ENCODE assay signal across 23 cellular contexts in the genomic region with DNA sequence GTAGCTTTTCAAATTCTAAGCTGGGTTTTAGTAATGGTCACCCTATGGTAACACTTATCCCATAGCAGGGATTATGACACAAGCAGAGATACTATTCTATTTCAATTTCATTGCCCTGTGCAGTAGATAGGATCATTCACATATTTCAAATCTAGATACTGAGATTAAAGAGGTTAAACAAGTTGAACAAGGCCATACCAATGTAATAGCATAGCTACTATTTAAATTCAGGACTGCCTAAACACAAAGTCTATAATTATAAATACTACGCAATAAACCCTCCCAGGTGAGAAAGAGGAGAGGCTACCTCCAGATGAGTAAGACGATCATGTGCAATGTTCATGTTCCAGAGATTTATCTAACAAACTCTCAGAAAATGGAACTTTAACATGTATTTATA. TPM values are rescaled to one million over a fixed set of nuclear protein-coding genes. Genes with fewer than 3 reads are reported as not detected.
A peak's percentile ranks its signal among the peaks of the same experiment; 100 is the strongest.
DNase-seq lines count a peak whose midpoint lies in the region; ATAC-seq and TF ChIP-seq lines count a peak whose summit lies in the region.
"Had no signal": no experiment of that assay in that cellular context is flagged by ENCODE, and none has a peak within 500 bp of the region (broad histone marks: within the 10 kb centered on the region; RNA-seq: fewer than 3 reads in every experiment).

No MANE protein-coding gene starts in this region.

- no peak overlapping the region for H3K4me3 ChIP-seq in epithelial cell of esophagus (ENCODE audit: low read length)
- no peak overlapping the region for H3K4me3 ChIP-seq in trophoblast cell (ENCODE audit: low read depth, low read length)
- H3K4me3 ChIP-seq in SJCRH30, result no peak overlapping the region
- H3K4me3 ChIP-seq: GM23338 had no signal

- TF ChIP-seq CTCF in epithelial cell of esophagus (IDR thresholded peaks at IDR 0.05; ENCODE audit: insufficient read depth, low read depth, low read length, missing control alignments), result no peak

- peaks cover 3% of the 10 kb centered on the region for H3K27me3 ChIP-seq in trophoblast cell (ENCODE audit: insufficient read depth, low read length)
- no peaks in the 10 kb centered on the region for H3K27me3 ChIP-seq in SJCRH30

- no peak overlapping the region for H3K27ac ChIP-seq in trophoblast cell (ENCODE audit: low read depth, low read length)
- no peak overlapping the region for H3K27ac ChIP-seq in SJCRH30

- H3K9me3 ChIP-seq in trophoblast cell (ENCODE audit: insufficient read depth, low read depth, low read length) (no peaks in the 10 kb centered on the region), SJCRH30 (replicated peaks) (no peaks in the 10 kb centered on the region)

- H4K91ac ChIP-seq in trophoblast cell (ENCODE audit: low read depth, low read length), result no peak overlapping the region

- H3K4me1 ChIP-seq in trophoblast cell (ENCODE audit: control insufficient read depth in 1 of 2, insufficient read depth in 2 of 2, low read length in 2 of 2) (no peaks in the 10 kb centered on the region), SJCRH30 (no peaks in the 10 kb centered on the region)

- CTCF ChIA-PET in HEK293T (lab: Yijun Ruan, JAX), result interaction anchor here (0.6 to 0.7 kb wide), 2 partner anchors 20 to 261 kb away, joined by 3 to 6 read pairs; no protein-coding TSS in a partner anchor

- no peak overlapping the region for H3K4ac ChIP-seq in trophoblast cell (ENCODE audit: low read depth, low read length)

- no peak overlapping the region for H4K12ac ChIP-seq in trophoblast cell (ENCODE audit: low read depth, low read length)

- no peak overlapping the region for H3K4me2 ChIP-seq in trophoblast cell (ENCODE audit: low read length)
- H3K4me2 ChIP-seq: GM23338 had no signal

- no peaks in the 10 kb centered on the region for H3K79me1 ChIP-seq in trophoblast cell (ENCODE audit: low read length)

- peak overlapping the region; percentile 26 for H3K27ac Mint-ChIP-seq in stimulated activated effector memory CD8-positive, alpha-beta T cell treated with anti-CD3 and anti-CD28 coated beads, Interleukin-12 subunit alpha, Interleukin-12 subunit beta, amount 100 ng/mL, for 72 hours
- H3K27ac Mint-ChIP-seq in effector memory CD8-positive, alpha-beta T cell, result no peak overlapping the region
- H3K27ac Mint-ChIP-seq: GM23338, H9, HFFc6 had no signal

- no peak overlapping the region for H4K8ac ChIP-seq in trophoblast cell (ENCODE audit: low read depth, low read length)

- POLR2A ChIA-PET in HEK293T (lab: Yijun Ruan, JAX), result no interaction called here

- no CpG with 5 or more reads among the region's 2 CpGs for WGBS in trophoblast cell (ENCODE audit: extremely low coverage, insufficient coverage, insufficient read length)

- no peak overlapping the region for H2AFZ ChIP-seq in trophoblast cell (ENCODE audit: insufficient read depth, low read length, poor library complexity)
- H2AFZ ChIP-seq: GM23338 had no signal

- H2BK12ac ChIP-seq in trophoblast cell (ENCODE audit: low read length), result no peak overlapping the region

- H3K36me3 ChIP-seq in trophoblast cell (ENCODE audit: control insufficient read depth in 1 of 2, insufficient read depth in 2 of 2, low read length in 2 of 2) (no peaks in the 10 kb centered on the region), SJCRH30 (no peaks in the 10 kb centered on the region)

- ATAC-seq in stimulated activated effector memory CD8-positive, alpha-beta T cell treated with anti-CD3 and anti-CD28 coated beads, Interleukin-12 subunit alpha, Interleukin-12 subunit beta, amount 100 ng/mL, for 72 hours, result no peak
- no peak for ATAC-seq in HG03378 (IDR thresholded peaks at IDR 0.05; ENCODE audit: unreplicated experiment)
- ATAC-seq in effector memory CD8-positive, alpha-beta T cell (replicated peaks), result no peak
- ATAC-seq: HCT116 had no signal

- DNase-seq in epithelial cell of esophagus (ENCODE audit: low read depth) (peak; percentile 39), trophoblast cell (peak; percentile 10 to 85), SJCRH30 (no peak), HEK293T (ENCODE audit: extremely low spot score) (no peak)
- DNase-seq in stimulated activated effector memory CD8-positive, alpha-beta T cell treated with anti-CD3 and anti-CD28 coated beads, Interleukin-12 subunit alpha, Interleukin-12 subunit beta, amount 100 ng/mL, for 72 hours (ENCODE audit: low spot score in 2 of 2), result no peak
- DNase-seq in effector memory CD8-positive, alpha-beta T cell, result no peak
- DNase-seq: C1 segment of cervical spinal cord; Calu3; CD4-positive, alpha-beta memory T cell; COR-L47; DMS79 treated with DMSO at 0.1 percent for 48 hours; GF-D8; H9; HFFc6 had no signal

- no peak overlapping the region for H2AK5ac ChIP-seq in trophoblast cell (ENCODE audit: low read length)

- no peaks in the 10 kb centered on the region for H3K36me3 Mint-ChIP-seq in stimulated activated effector memory CD8-positive, alpha-beta T cell treated with anti-CD3 and anti-CD28 coated beads, Interleukin-12 subunit alpha, Interleukin-12 subunit beta, amount 100 ng/mL, for 72 hours
- no peaks in the 10 kb centered on the region for H3K36me3 Mint-ChIP-seq in effector memory CD8-positive, alpha-beta T cell (ENCODE audit: insufficient read depth)
- H3K36me3 Mint-ChIP-seq: CD4-positive, alpha-beta memory T cell had no signal

- H3K79me2 ChIP-seq in trophoblast cell (ENCODE audit: control insufficient read depth, insufficient read depth, low read length, poor library complexity), result no peaks in the 10 kb centered on the region

- no peak overlapping the region for H3K18ac ChIP-seq in trophoblast cell (ENCODE audit: low read length)

- no peak overlapping the region for H3K14ac ChIP-seq in trophoblast cell (ENCODE audit: low read length)

- no peak overlapping the region for H3K23ac ChIP-seq in trophoblast cell (ENCODE audit: low read length)

- no peaks in the 10 kb centered on the region for H3K9me3 Mint-ChIP-seq in stimulated activated effector memory CD8-positive, alpha-beta T cell treated with anti-CD3 and anti-CD28 coated beads, Interleukin-12 subunit alpha, Interleukin-12 subunit beta, amount 100 ng/mL, for 72 hours
- no peaks in the 10 kb centered on the region for H3K9me3 Mint-ChIP-seq in effector memory CD8-positive, alpha-beta T cell
- H3K9me3 Mint-ChIP-seq: GM23338, H9, HFFc6 had no signal

- H2BK120ac ChIP-seq in trophoblast cell (ENCODE audit: insufficient read depth, low read length, poor library complexity), result no peak overlapping the region

- H2BK5ac ChIP-seq in trophoblast cell (ENCODE audit: low read depth, low read length, poor library complexity), result no peak overlapping the region

- H3K9ac ChIP-seq in trophoblast cell (ENCODE audit: low read length), result no peak overlapping the region

- no peaks in the 10 kb centered on the region for H3K4me1 Mint-ChIP-seq in stimulated activated effector memory CD8-positive, alpha-beta T cell treated with anti-CD3 and anti-CD28 coated beads, Interleukin-12 subunit alpha, Interleukin-12 subunit beta, amount 100 ng/mL, for 72 hours
- H3K4me1 Mint-ChIP-seq in effector memory CD8-positive, alpha-beta T cell (ENCODE audit: low read depth in 2 of 2), result peaks cover 0 to 3% of the 10 kb centered on the region in 2 donors
- H3K4me1 Mint-ChIP-seq: CD4-positive, alpha-beta memory T cell had no signal

- no peaks in the 10 kb centered on the region for H3K27me3 Mint-ChIP-seq in effector memory CD8-positive, alpha-beta T cell
- H3K27me3 Mint-ChIP-seq: CD4-positive, alpha-beta memory T cell had no signal

- H3K4me3 Mint-ChIP-seq in stimulated activated effector memory CD8-positive, alpha-beta T cell treated with anti-CD3 and anti-CD28 coated beads, Interleukin-12 subunit alpha, Interleukin-12 subunit beta, amount 100 ng/mL, for 72 hours, result no peak overlapping the region
- no peak overlapping the region for H3K4me3 Mint-ChIP-seq in effector memory CD8-positive, alpha-beta T cell
- H3K4me3 Mint-ChIP-seq: CD4-positive, alpha-beta memory T cell; GM23338; H9; HFFc6 had no signal

TF ChIP-seq in HEK293T, 16 proteins besides CTCF, POLR2A, EP300 and RAD21:
- TF ChIP-seq SP1 (IDR thresholded peaks at IDR 0.05), result no peak
- TF ChIP-seq L3MBTL2 (conservative IDR thresholded peaks at IDR 0.05), result no peak
- TF ChIP-seq SUZ12 (IDR thresholded peaks at IDR 0.05), result no peak
- TF ChIP-seq, protein P1, sequence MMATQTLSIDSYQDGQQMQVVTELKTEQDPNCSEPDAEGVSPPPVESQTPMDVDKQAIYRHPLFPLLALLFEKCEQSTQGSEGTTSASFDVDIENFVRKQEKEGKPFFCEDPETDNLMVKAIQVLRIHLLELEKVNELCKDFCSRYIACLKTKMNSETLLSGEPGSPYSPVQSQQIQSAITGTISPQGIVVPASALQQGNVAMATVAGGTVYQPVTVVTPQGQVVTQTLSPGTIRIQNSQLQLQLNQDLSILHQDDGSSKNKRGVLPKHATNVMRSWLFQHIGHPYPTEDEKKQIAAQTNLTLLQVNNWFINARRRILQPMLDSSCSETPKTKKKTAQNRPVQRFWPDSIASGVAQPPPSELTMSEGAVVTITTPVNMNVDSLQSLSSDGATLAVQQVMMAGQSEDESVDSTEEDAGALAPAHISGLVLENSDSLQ (IDR thresholded peaks at IDR 0.05), result no peak
- TF ChIP-seq TARDBP (IDR thresholded peaks at IDR 0.05), result no peak
- no peak for TF ChIP-seq ZNF384 (IDR thresholded peaks at IDR 0.05)
- TF ChIP-seq ELF4 (IDR thresholded peaks at IDR 0.05), result no peak
- TF ChIP-seq ARNT (IDR thresholded peaks at IDR 0.05), result no peak
- no peak for TF ChIP-seq HDGF (IDR thresholded peaks at IDR 0.05; ENCODE audit: borderline replicate concordance)
- TF ChIP-seq CTBP1 (IDR thresholded peaks at IDR 0.05; ENCODE audit: borderline replicate concordance), result no peak
- no peak for TF ChIP-seq FOXK2 (IDR thresholded peaks at IDR 0.05)
- no peak for TF ChIP-seq BHLHE40 (IDR thresholded peaks at IDR 0.05; ENCODE audit: borderline replicate concordance)
- no peak for TF ChIP-seq LEF1 (IDR thresholded peaks at IDR 0.05; ENCODE audit: borderline replicate concordance)
- no peak for TF ChIP-seq NFRKB (IDR thresholded peaks at IDR 0.05)
- no peak for TF ChIP-seq FOXM1 (IDR thresholded peaks at IDR 0.05; ENCODE audit: borderline replicate concordance)
- TF ChIP-seq FOXA1 (IDR thresholded peaks at IDR 0.05), result no peak

RNA-seq across cellular contexts. Expression of gene LIPM, which starts 1.1 kb away (rescaled TPM):
- not detected in 2 replicates for polyA plus RNA-seq in trophoblast cell (2013)
- total RNA-seq in SJCRH30 (2014; rRNA removed; shearing (Covaris generic)), result not detected in 2 replicates
- total RNA-seq: A172; A673; Calu3; CD4-positive, alpha-beta memory T cell; Daoy; G401; GM23338; H4; H9; HFFc6 had no signal
- polyA plus RNA-seq: BJ; CD4-positive, alpha-beta memory T cell; GM23338 had no signal

RNA-seq across cellular contexts. Expression of gene LIPN, which starts 43.8 kb away (rescaled TPM):
- not detected in 2 replicates for polyA plus RNA-seq in trophoblast cell (2013)
- not detected in 2 replicates for total RNA-seq in SJCRH30 (2014; rRNA removed; shearing (Covaris generic))
- total RNA-seq: A172; A673; Calu3; CD4-positive, alpha-beta memory T cell; Daoy; G401; GM23338; H4; H9; HFFc6 had no signal
- polyA plus RNA-seq: BJ, GM23338 had no signal

RNA-seq across cellular contexts. Expression of gene ANKRD22, which starts 48.0 kb away (rescaled TPM):
- polyA plus RNA-seq in trophoblast cell (2013), result 0.03 and 0.10 TPM in 2 replicates
- total RNA-seq in SJCRH30 (2014; rRNA removed; shearing (Covaris generic)), result not detected in 2 replicates
- total RNA-seq: A172, A673, Daoy, G401, GM23338, H4, H9, HFFc6 had no signal
- polyA plus RNA-seq: BJ; CD4-positive, alpha-beta memory T cell; GM23338 had no signal

Comparison
In these comparisons a context has a peak if more than half of its experiments do, and no peak if none do; other contexts are left out.
1. DNase-seq: peak in epithelial cell of esophagus (single experiment) and trophoblast cell (2 of 2); none in stimulated activated effector memory CD8-positive, alpha-beta T cell treated with anti-CD3 and anti-CD28 coated beads, Interleukin-12 subunit alpha, Interleukin-12 subunit beta, amount 100 ng/mL, for 72 hours (0 of 2), SJCRH30 (0 of 2), HEK293T (single experiment) and effector memory CD8-positive, alpha-beta T cell (0 of 3).